Comparison of ENCODE assay signal across 14 cellular contexts in genomic region chr12:123041042-123041531, GRCh38.
DNase-seq lines count a peak whose midpoint lies in the region; ATAC-seq, FAIRE-seq and TF ChIP-seq lines count a peak whose summit lies in the region.
"Had no signal": no experiment of that assay in that cellular context is flagged by ENCODE, and none has a peak within 500 bp of the region (broad histone marks: within the 10 kb centered on the region; RNA-seq: fewer than 3 reads in every experiment).

No MANE protein-coding gene starts in this region.

- CTCF ChIA-PET in A549 (lab: Yijun Ruan, JAX): interaction anchor here (0.7 to 6.6 kb wide), 7 partner anchors 46 to 196 kb away, joined by 3 to 104 read pairs (median 31); partner anchors contain the start of genes MPHOSPH9, MTRFR and PITPNM2

- no peak for TF ChIP-seq EP300 in A549 (IDR thresholded peaks at IDR 0.05)

- H3K4me1 Mint-ChIP-seq in immature natural killer cell: peaks cover 33 to 39% of the 10 kb centered on the region in 2 donors

- no peak for TF ChIP-seq POLR2A in A549 (IDR thresholded peaks at IDR 0.05; ENCODE audit: low read length)

- no peak overlapping the region for H3K4me2 ChIP-seq in A549

- peak; percentile 32 for FAIRE-seq in A549 (lab: Jason Lieb, UNC)
- FAIRE-seq: HepG2 had no signal

- no peak overlapping the region; a peak in 1 of 6 replicates for H3K27ac ChIP-seq in A549
- H3K27ac ChIP-seq: neutrophil, SJCRH30, VCaP had no signal

- WGBS in A549 (ENCODE audit: missing lambda C conversion rate): 89% methylated on average over 3 of the region's 3 CpGs

- DNase-seq in A549 (ENCODE audit: low read depth in 1 of 2, low spot score in 1 of 2) (no peak), NCI-H748 (lab: John Stamatoyannopoulos, UW; ENCODE audit: unreplicated experiment) (peak; percentile 77), immature natural killer cell (no peak), pons (ENCODE audit: low spot score) (no peak)
- DNase-seq in activated CD4-positive, alpha-beta T cell treated with anti-CD3 and anti-CD28 coated beads for 4 hours: no peak
- DNase-seq: dorsolateral prefrontal cortex had no signal

- H3K27ac Mint-ChIP-seq in immature natural killer cell: peak overlapping the region in 5 of 6 donors; percentile 17 to 79 (median 39)

- no peaks in the 10 kb centered on the region for H3K9me3 ChIP-seq in A549
- H3K9me3 ChIP-seq: neutrophil, SJCRH30 had no signal

- H3K27me3 Mint-ChIP-seq in immature natural killer cell (ENCODE audit: low read depth in 3 of 3): peaks cover 0 to 1% (median under 1%) of the 10 kb centered on the region in 3 donors

- ATAC-seq in A549 (no peak), GM19397 (IDR thresholded peaks at IDR 0.05; ENCODE audit: unreplicated experiment) (no peak), GM19023 (IDR thresholded peaks at IDR 0.05; ENCODE audit: unreplicated experiment) (no peak)
- ATAC-seq: HepG2, left lobe of liver had no signal

- H3K4me3 Mint-ChIP-seq in immature natural killer cell: no peak overlapping the region

- peaks cover 15% of the 10 kb centered on the region for H3K4me1 ChIP-seq in A549

- no peak overlapping the region for H3K4me3 ChIP-seq in A549
- H3K4me3 ChIP-seq: dorsolateral prefrontal cortex, SJCRH30 had no signal

- no peaks in the 10 kb centered on the region for H3K9me3 Mint-ChIP-seq in immature natural killer cell

- POLR2A ChIA-PET in A549 (lab: Yijun Ruan, JAX): no interaction called here

- no peaks in the 10 kb centered on the region for H3K36me3 Mint-ChIP-seq in immature natural killer cell

- TF ChIP-seq CTCF in A549 (IDR thresholded peaks at IDR 0.05) (no peak), GM12872 (IDR thresholded peaks at IDR 0.05; ENCODE audit: insufficient read depth, low read depth, low read length) (0 out of 3 replicates have a peak, but pooled peaks have one; percentile 1)

- TF ChIP-seq RAD21 in A549 (conservative IDR thresholded peaks at IDR 0.05 in 1 of 2, IDR thresholded peaks at IDR 0.05 in 1 of 2): no peak

TF ChIP-seq in A549, 52 proteins besides CTCF, POLR2A, EP300 and RAD21:
- TF ChIP-seq ZNF302 (CRISPR knock-in tag; IDR thresholded peaks at IDR 0.05) (no peak), SREBF2 (IDR thresholded peaks at IDR 0.05) (no peak), NR3C1 (IDR thresholded peaks at IDR 0.05) (no peak), TFCP2L1 (CRISPR knock-in tag; IDR thresholded peaks at IDR 0.05) (no peak), CHD2 (IDR thresholded peaks at IDR 0.05; ENCODE audit: low read length, partially characterized antibody) (no peak), ZC3H11A (IDR thresholded peaks at IDR 0.05) (no peak), E2F6 (IDR thresholded peaks at IDR 0.05; ENCODE audit: borderline replicate concordance, low read depth) (no peak), EHMT2 (IDR thresholded peaks at IDR 0.05; ENCODE audit: low read depth) (no peak), USF2 (IDR thresholded peaks at IDR 0.05) (no peak)
